27 cellular contexts compared by ENCODE assay signal in genomic region chr2:161169335-161169734, GRCh38. TPM values are rescaled to one million over a fixed set of nuclear protein-coding genes. Genes with fewer than 3 reads are reported as not detected.
DNase-seq lines count a peak whose midpoint lies in the region; ATAC-seq and TF ChIP-seq lines count a peak whose summit lies in the region.
"Had no signal": no experiment of that assay in that cellular context is flagged by ENCODE, and none has a peak within 500 bp of the region (broad histone marks: within the 10 kb centered on the region; RNA-seq: fewer than 3 reads in every experiment).

No MANE protein-coding gene starts in this region.

- H3K27me3 ChIP-seq in Karpas-422 (ENCODE audit: low read length), result no peaks in the 10 kb centered on the region
- no peaks in the 10 kb centered on the region for H3K27me3 ChIP-seq in spleen (replicated peaks in 1 of 7)
- no peaks in the 10 kb centered on the region for H3K27me3 ChIP-seq in effector memory CD4-positive, alpha-beta T cell (replicated peaks; ENCODE audit: control insufficient read depth, insufficient read depth, low read length, poor library complexity, severe bottlenecking)
- H3K27me3 ChIP-seq: adrenal gland, heart right ventricle, SJCRH30 had no signal

- H3K36me3 Mint-ChIP-seq in activated naive CD8-positive, alpha-beta T cell, result peaks cover 33% of the 10 kb centered on the region
- peaks cover 77% of the 10 kb centered on the region for H3K36me3 Mint-ChIP-seq in activated naive CD8-positive, alpha-beta T cell treated with anti-CD3 and anti-CD28 coated beads for 36 hours
- H3K36me3 Mint-ChIP-seq in central memory CD8-positive, alpha-beta T cell (ENCODE audit: insufficient read depth), result peaks cover 15% of the 10 kb centered on the region

- H2AFZ ChIP-seq in Karpas-422 (ENCODE audit: low read length), result no peak overlapping the region

- H3K27ac ChIP-seq in Karpas-422 (ENCODE audit: low read length), result peak overlapping the region; percentile 62
- peak overlapping the region in 5 of 8 donors; percentile 31 to 69 (median 60) for H3K27ac ChIP-seq in spleen
- H3K27ac ChIP-seq in RWPE1, result no peak overlapping the region
- no peak overlapping the region for H3K27ac ChIP-seq in effector memory CD4-positive, alpha-beta T cell (ENCODE audit: insufficient read depth, low read length, poor library complexity, severe bottlenecking)
- H3K27ac ChIP-seq: adrenal gland, KMS-11, left ventricle myocardium inferior, prostate gland, SJCRH30 had no signal

- H3K36me3 ChIP-seq in Karpas-422 (ENCODE audit: insufficient read depth, low read length) (peaks cover 74% of the 10 kb centered on the region), spleen (peaks cover 0 to 27% (median 2%) of the 10 kb centered on the region in 6 donors)
- H3K36me3 ChIP-seq in effector memory CD4-positive, alpha-beta T cell (ENCODE audit: control insufficient read depth, insufficient read depth, low read length), result no peaks in the 10 kb centered on the region
- H3K36me3 ChIP-seq: adrenal gland, prostate gland had no signal

- no peaks in the 10 kb centered on the region for H3K9me2 ChIP-seq in Karpas-422 (replicated peaks; ENCODE audit: insufficient read depth, low read length)

- no peak for ATAC-seq in central memory CD8-positive, alpha-beta T cell (replicated peaks; ENCODE audit: extremely low read depth, poor library complexity, severe bottlenecking)
- ATAC-seq: heart right ventricle, sciatic nerve had no signal

- 72 to 77% (median 75%) methylated on average over 2 of the region's 2 CpGs for WGBS in spleen, 5 donors

- H3K4me3 Mint-ChIP-seq in activated naive CD8-positive, alpha-beta T cell, result no peak overlapping the region
- H3K4me3 Mint-ChIP-seq in activated naive CD8-positive, alpha-beta T cell treated with anti-CD3 and anti-CD28 coated beads for 36 hours, result no peak overlapping the region
- no peak overlapping the region for H3K4me3 Mint-ChIP-seq in central memory CD8-positive, alpha-beta T cell
- H3K4me3 Mint-ChIP-seq: HFFc6 had no signal

- no peak for DNase-seq in activated naive CD8-positive, alpha-beta T cell treated with anti-CD3 and anti-CD28 coated beads for 36 hours
- DNase-seq in Karpas-422 (no peak), spleen (no peak), NCI-H526 treated with DMSO at 0.1 percent for 48 hours (lab: John Stamatoyannopoulos, UW) (no peak), RWPE1 (ENCODE audit: low spot score) (no peak)
- no peak for DNase-seq in central memory CD8-positive, alpha-beta T cell (ENCODE audit: low spot score in 2 of 2)
- no peak for DNase-seq in effector memory CD4-positive, alpha-beta T cell
- DNase-seq: adrenal gland; AML-193; foreskin melanocyte; heart right ventricle; HFFc6; left ventricle myocardium inferior; NCI-H1417; NCI-H2081; NCI-H2227 treated with DMSO at 0.1 percent for 48 hours; NCI-H748 treated with DMSO at 0.1 percent for 48 hours; nucleus accumbens; SJCRH30; stimulated activated CD4-positive, alpha-beta T cell treated with anti-CD3 and anti-CD28 coated beads, Interleukin-12 subunit alpha, Interleukin-12 subunit beta, amount 100 ng/mL, for 4 hours; stimulated activated CD4-positive, alpha-beta T cell treated with anti-CD3 and anti-CD28 coated beads, Interleukin-2, amount 100 ng/mL, for 48 hours; substantia nigra; trophoblast cell had no signal

- peak overlapping the region; percentile 2 for H3K27ac Mint-ChIP-seq in activated naive CD8-positive, alpha-beta T cell
- no peak overlapping the region for H3K27ac Mint-ChIP-seq in activated naive CD8-positive, alpha-beta T cell treated with anti-CD3 and anti-CD28 coated beads for 36 hours
- peak overlapping the region; percentile 64 for H3K27ac Mint-ChIP-seq in central memory CD8-positive, alpha-beta T cell (ENCODE audit: low read depth)

- no peaks in the 10 kb centered on the region for H3K9me3 Mint-ChIP-seq in activated naive CD8-positive, alpha-beta T cell (ENCODE audit: low read depth)
- H3K9me3 Mint-ChIP-seq in activated naive CD8-positive, alpha-beta T cell treated with anti-CD3 and anti-CD28 coated beads for 36 hours, result peaks cover 10% of the 10 kb centered on the region
- H3K9me3 Mint-ChIP-seq in central memory CD8-positive, alpha-beta T cell, result no peaks in the 10 kb centered on the region
- H3K9me3 Mint-ChIP-seq: HFFc6 had no signal

- H3K4me1 Mint-ChIP-seq in activated naive CD8-positive, alpha-beta T cell (ENCODE audit: low read depth), result peaks cover 78% of the 10 kb centered on the region
- H3K4me1 Mint-ChIP-seq in activated naive CD8-positive, alpha-beta T cell treated with anti-CD3 and anti-CD28 coated beads for 36 hours, result peaks cover 75% of the 10 kb centered on the region
- H3K4me1 Mint-ChIP-seq in central memory CD8-positive, alpha-beta T cell, result peaks cover 74% of the 10 kb centered on the region

- TF ChIP-seq POLR2A in spleen (IDR thresholded peaks at IDR 0.05), result no peak

- H3K27me3 Mint-ChIP-seq in activated naive CD8-positive, alpha-beta T cell, result no peaks in the 10 kb centered on the region
- H3K27me3 Mint-ChIP-seq in activated naive CD8-positive, alpha-beta T cell treated with anti-CD3 and anti-CD28 coated beads for 36 hours, result no peaks in the 10 kb centered on the region
- no peaks in the 10 kb centered on the region for H3K27me3 Mint-ChIP-seq in central memory CD8-positive, alpha-beta T cell

- POLR2A ChIA-PET in RWPE1 (lab: Yijun Ruan, JAX; ENCODE audit: low non-redundant PET), result interaction anchor here (0.6 kb wide), 1 partner anchor 111 kb away, joined by 5 read pairs; no protein-coding TSS in a partner anchor

- H3K9me3 ChIP-seq in Karpas-422 (ENCODE audit: low read length) (no peaks in the 10 kb centered on the region), spleen (no peaks in the 10 kb centered on the region)
- no peaks in the 10 kb centered on the region for H3K9me3 ChIP-seq in effector memory CD4-positive, alpha-beta T cell (ENCODE audit: control insufficient read depth, low read length)
- H3K9me3 ChIP-seq: adrenal gland, heart right ventricle, left ventricle myocardium inferior, prostate gland, SJCRH30 had no signal

- no peak overlapping the region for H3K4me3 ChIP-seq in Karpas-422 (ENCODE audit: low read length)
- no peak overlapping the region for H3K4me3 ChIP-seq in spleen
- no peak overlapping the region for H3K4me3 ChIP-seq in effector memory CD4-positive, alpha-beta T cell (ENCODE audit: insufficient read depth, low read depth, low read length, poor library complexity, severe bottlenecking)
- H3K4me3 ChIP-seq: adrenal gland, heart right ventricle, left ventricle myocardium inferior, prostate gland, SJCRH30 had no signal

- H3K4me2 ChIP-seq in Karpas-422 (ENCODE audit: low read depth, low read length, poor library complexity, severe bottlenecking), result peak overlapping the region; percentile 39
- H3K4me2 ChIP-seq: KMS-11 had no signal

- H3K79me2 ChIP-seq in Karpas-422 (ENCODE audit: low read length), result peaks cover 100% of the 10 kb centered on the region

- H4K20me1 ChIP-seq in Karpas-422 (ENCODE audit: insufficient read depth, low read depth, low read length), result no peaks in the 10 kb centered on the region

- no peak for TF ChIP-seq CTCF in spleen (IDR thresholded peaks at IDR 0.05 in 8 of 11, conservative IDR thresholded peaks at IDR 0.05 in 3 of 11)
- TF ChIP-seq CTCF in RWPE1 (conservative IDR thresholded peaks at IDR 0.05; ENCODE audit: low read depth), result no peak

- H3K4me1 ChIP-seq in Karpas-422 (ENCODE audit: low read length) (peaks cover 99% of the 10 kb centered on the region), spleen (peaks cover 43 to 100% (median 87%) of the 10 kb centered on the region in 6 donors)
- peaks cover 21% of the 10 kb centered on the region for H3K4me1 ChIP-seq in effector memory CD4-positive, alpha-beta T cell (ENCODE audit: control insufficient read depth, insufficient read depth, low read length, poor library complexity, severe bottlenecking)
- H3K4me1 ChIP-seq: prostate gland had no signal

- no peak overlapping the region for H3K9ac ChIP-seq in Karpas-422 (ENCODE audit: low read length)
- H3K9ac ChIP-seq: KMS-11 had no signal

- intact Hi-C loops in spleen (cut with DNase I; ENCODE audit: low total_unique reads), result no loop called here

- CTCF ChIA-PET in RWPE1 (lab: Yijun Ruan, JAX), result no interaction called here

RNA-seq across cellular contexts. Expression of gene TANK, which starts 9.1 kb away (rescaled TPM):
- 10 to 100 TPM; 53.1 to 55.0 TPM for total RNA-seq in activated naive CD8-positive, alpha-beta T cell treated with anti-CD3 and anti-CD28 coated beads for 36 hours
- 141 and 295 TPM in 2 replicates for total RNA-seq in Karpas-422 (2014; rRNA removed; shearing (Covaris generic); ENCODE audit: low replicate concordance)
- 100 to 1,000 TPM in 6 of 7 donors, 10 to 100 TPM in 1; 84.6 to 152 (median 122) TPM for total RNA-seq in spleen
- 10 to 100 TPM; 37.5 to 44.7 (median 44.4) TPM for polyA plus RNA-seq in spleen

Comparison
In these comparisons a context has a peak if more than half of its experiments do, and no peak if none do; other contexts are left out.
1. H3K27ac ChIP-seq: peak in Karpas-422 (single experiment) and spleen (5 of 8); none in RWPE1 (single experiment) and effector memory CD4-positive, alpha-beta T cell (single experiment).